Comparison of ENCODE assay signal across 18 cellular contexts in the genomic region with DNA sequence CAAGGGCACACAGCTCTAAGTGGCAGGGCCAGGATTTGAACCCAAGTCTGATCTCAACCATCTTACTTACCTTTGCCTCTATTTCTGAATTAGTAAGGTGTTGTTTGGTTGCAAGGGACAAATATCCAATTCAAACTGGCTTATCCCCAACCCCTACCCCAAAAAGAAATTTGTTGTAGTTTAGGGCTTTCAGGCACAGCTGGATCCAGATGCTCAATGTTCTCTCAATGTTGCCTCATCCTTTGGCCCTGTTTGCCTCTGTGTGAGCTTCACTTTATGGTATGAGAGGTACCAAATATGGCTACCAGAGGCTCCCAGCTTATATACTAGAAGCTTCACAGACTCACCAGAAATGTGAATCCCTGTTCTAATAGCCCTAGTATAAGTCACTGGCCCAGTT.
DNase-seq lines count a peak whose midpoint lies in the region; ATAC-seq and TF ChIP-seq lines count a peak whose summit lies in the region.
"Had no signal": no experiment of that assay in that cellular context is flagged by ENCODE, and none has a peak within 500 bp of the region (broad histone marks: within the 10 kb centered on the region; RNA-seq: fewer than 3 reads in every experiment).

No MANE protein-coding gene starts in this region.

- no peaks in the 10 kb centered on the region for H3K9me3 ChIP-seq in naive thymus-derived CD4-positive, alpha-beta T cell (ENCODE audit: control insufficient read depth in 2 of 3, low read length in 3 of 3)
- H3K9me3 ChIP-seq: ovary had no signal

- DNase-seq in natural killer cell, result no peak
- DNase-seq in natural killer cell treated with Interleukin-12 subunit alpha and Interleukin-12 subunit beta and Interleukin-15 and Interleukin-18, amount 100 ng/mL, for 72 hours (ENCODE audit: low spot score), result no peak
- no peak for DNase-seq in coronary artery (ENCODE audit: low spot score)
- no peak for DNase-seq in naive thymus-derived CD4-positive, alpha-beta T cell
- DNase-seq in NCI-H2227 (lab: John Stamatoyannopoulos, UW; ENCODE audit: unreplicated experiment), result no peak
- no peak for DNase-seq in NCI-H2227 treated with DMSO at 0.1 percent for 48 hours (lab: John Stamatoyannopoulos, UW)
- DNase-seq in 8988T, result no peak
- no peak for DNase-seq in foreskin fibroblast
- DNase-seq: activated CD8-positive, alpha-beta T cell treated with anti-CD3 and anti-CD28 coated beads, Interleukin-2, amount 10 ng/mL, durations not matched to agents 7 days and 5 days; MM.1S; NCI-H1436; NCI-H524 treated with DMSO at 0.1 percent for 48 hours; T-helper 17 cell had no signal

- POLR2A ChIA-PET in naive thymus-derived CD4-positive, alpha-beta T cell (lab: Charles Lee), result interaction anchor here (0.6 to 0.7 kb wide), 3 partner anchors 77 to 102 kb away, joined by 3 read pairs; no protein-coding TSS in a partner anchor

- H3K9me3 Mint-ChIP-seq in natural killer cell, result no peaks in the 10 kb centered on the region
- no peaks in the 10 kb centered on the region for H3K9me3 Mint-ChIP-seq in natural killer cell treated with Interleukin-12 subunit alpha and Interleukin-12 subunit beta and Interleukin-15 and Interleukin-18, amount 100 ng/mL, for 72 hours
- peaks cover 0 to 3% (median 0%) of the 10 kb centered on the region in 11 donors for H3K9me3 Mint-ChIP-seq in naive thymus-derived CD4-positive, alpha-beta T cell
- H3K9me3 Mint-ChIP-seq: dendritic cell treated with granulocyte-macrophage colony-stimulating factor and Interleukin-4, amounts not matched to agents 40 ng/mL and 50 ng/mL, for 4 days; H9 had no signal

- peak overlapping the region; percentile 62 for H3K4me3 Mint-ChIP-seq in natural killer cell
- H3K4me3 Mint-ChIP-seq in natural killer cell treated with Interleukin-12 subunit alpha and Interleukin-12 subunit beta and Interleukin-15 and Interleukin-18, amount 100 ng/mL, for 72 hours, result no peak overlapping the region
- peak overlapping the region in 5 of 10 donors; percentile 40 to 71 (median 63) for H3K4me3 Mint-ChIP-seq in naive thymus-derived CD4-positive, alpha-beta T cell
- H3K4me3 Mint-ChIP-seq: activated CD8-positive, alpha-beta T cell treated with anti-CD3 and anti-CD28 coated beads, Interleukin-2, amount 10 ng/mL, durations not matched to agents 7 days and 5 days; H9; T-helper 17 cell had no signal

- no peaks in the 10 kb centered on the region for H3K36me3 Mint-ChIP-seq in natural killer cell
- no peaks in the 10 kb centered on the region for H3K36me3 Mint-ChIP-seq in natural killer cell treated with Interleukin-12 subunit alpha and Interleukin-12 subunit beta and Interleukin-15 and Interleukin-18, amount 100 ng/mL, for 72 hours
- H3K36me3 Mint-ChIP-seq in naive thymus-derived CD4-positive, alpha-beta T cell, result peaks cover 0 to 6% (median 0%) of the 10 kb centered on the region in 5 donors

- CTCF ChIA-PET in naive thymus-derived CD4-positive, alpha-beta T cell (lab: Charles Lee), result no interaction called here

- peaks cover 54 to 60% of the 10 kb centered on the region in 2 donors for H3K4me1 Mint-ChIP-seq in natural killer cell
- H3K4me1 Mint-ChIP-seq in natural killer cell treated with Interleukin-12 subunit alpha and Interleukin-12 subunit beta and Interleukin-15 and Interleukin-18, amount 100 ng/mL, for 72 hours (ENCODE audit: low read depth in 2 of 2), result peaks cover 31 to 49% of the 10 kb centered on the region in 2 donors
- H3K4me1 Mint-ChIP-seq in naive thymus-derived CD4-positive, alpha-beta T cell, result peaks cover 36 to 64% (median 59%) of the 10 kb centered on the region in 7 donors

- H3K4me3 ChIP-seq in coronary artery (no peak overlapping the region), foreskin fibroblast (ENCODE audit: low read depth in 1 of 2, low read length in 2 of 2) (no peak overlapping the region)
- no peak overlapping the region for H3K4me3 ChIP-seq in naive thymus-derived CD4-positive, alpha-beta T cell (ENCODE audit: low read length)
- H3K4me3 ChIP-seq: ovary had no signal

- intact Hi-C loops in natural killer cell (cut with micrococcal nuclease), result no loop called here
- intact Hi-C loops in naive thymus-derived CD4-positive, alpha-beta T cell (cut with micrococcal nuclease), result loop anchor here (5.0 to 10.0 kb wide), 5 partner anchors 91 to 624 kb away; a partner anchor contains a TSS

- no peaks in the 10 kb centered on the region for H3K27me3 ChIP-seq in naive thymus-derived CD4-positive, alpha-beta T cell (ENCODE audit: control insufficient read depth in 2 of 2, insufficient read depth in 2 of 2, low read length in 2 of 2)
- H3K27me3 ChIP-seq: foreskin keratinocyte, ovary had no signal

- ATAC-seq in natural killer cell, result no peak
- ATAC-seq in natural killer cell treated with Interleukin-12 subunit alpha and Interleukin-12 subunit beta and Interleukin-15 and Interleukin-18, amount 100 ng/mL, for 72 hours, result no peak
- no peak for ATAC-seq in naive thymus-derived CD4-positive, alpha-beta T cell
- ATAC-seq: activated CD8-positive, alpha-beta T cell treated with anti-CD3 and anti-CD28 coated beads, Interleukin-2, amount 10 ng/mL, durations not matched to agents 7 days and 5 days; stimulated activated naive CD8-positive, alpha-beta T cell treated with anti-CD3 and anti-CD28 coated beads, Interleukin-15, amount 100 ng/mL, for 72 hours; T-helper 17 cell had no signal

- H3K4me1 ChIP-seq in naive thymus-derived CD4-positive, alpha-beta T cell (ENCODE audit: control insufficient read depth in 2 of 2, insufficient read depth in 2 of 2, low read length in 2 of 2), result peaks cover 3 to 58% of the 10 kb centered on the region in 2 donors

- H3K27ac ChIP-seq in coronary artery, result peak overlapping the region; percentile 6 to 63
- H3K27ac ChIP-seq in naive thymus-derived CD4-positive, alpha-beta T cell (ENCODE audit: low read depth, low read length), result peak overlapping the region; percentile 22
- H3K27ac ChIP-seq: foreskin keratinocyte, ovary had no signal

- H3K27me3 Mint-ChIP-seq in natural killer cell (ENCODE audit: low read depth in 2 of 2), result no peaks in the 10 kb centered on the region
- H3K27me3 Mint-ChIP-seq in natural killer cell treated with Interleukin-12 subunit alpha and Interleukin-12 subunit beta and Interleukin-15 and Interleukin-18, amount 100 ng/mL, for 72 hours, result peaks cover 2 to 15% of the 10 kb centered on the region in 2 donors
- peaks cover 0 to 12% (median 0%) of the 10 kb centered on the region in 5 donors for H3K27me3 Mint-ChIP-seq in naive thymus-derived CD4-positive, alpha-beta T cell
- H3K27me3 Mint-ChIP-seq: stimulated activated naive CD8-positive, alpha-beta T cell treated with anti-CD3 and anti-CD28 coated beads, Interleukin-15, amount 100 ng/mL, for 72 hours had no signal

- peak overlapping the region; percentile 21 to 77 for H3K27ac Mint-ChIP-seq in natural killer cell
- peak overlapping the region in 1 of 2 donors; percentile 10 for H3K27ac Mint-ChIP-seq in natural killer cell treated with Interleukin-12 subunit alpha and Interleukin-12 subunit beta and Interleukin-15 and Interleukin-18, amount 100 ng/mL, for 72 hours
- H3K27ac Mint-ChIP-seq in naive thymus-derived CD4-positive, alpha-beta T cell, result peak overlapping the region in 7 of 9 donors; percentile 70 to 90 (median 86)
- H3K27ac Mint-ChIP-seq: activated CD8-positive, alpha-beta T cell treated with anti-CD3 and anti-CD28 coated beads, Interleukin-2, amount 10 ng/mL, durations not matched to agents 7 days and 5 days; H9; T-helper 17 cell had no signal

- no peaks in the 10 kb centered on the region for H3K36me3 ChIP-seq in naive thymus-derived CD4-positive, alpha-beta T cell (ENCODE audit: control insufficient read depth in 2 of 3, insufficient read depth in 3 of 3, low read length in 3 of 3)
- H3K36me3 ChIP-seq: ovary had no signal

- no peak for TF ChIP-seq CTCF in natural killer cell (IDR thresholded peaks at IDR 0.05)
- TF ChIP-seq CTCF in coronary artery (IDR thresholded peaks at IDR 0.05), result no peak
- no peak for TF ChIP-seq CTCF in foreskin fibroblast (IDR thresholded peaks at IDR 0.05; ENCODE audit: low read depth, low read length)
